Comparison of ENCODE assay signal across 1 cellular context in the genomic region with DNA sequence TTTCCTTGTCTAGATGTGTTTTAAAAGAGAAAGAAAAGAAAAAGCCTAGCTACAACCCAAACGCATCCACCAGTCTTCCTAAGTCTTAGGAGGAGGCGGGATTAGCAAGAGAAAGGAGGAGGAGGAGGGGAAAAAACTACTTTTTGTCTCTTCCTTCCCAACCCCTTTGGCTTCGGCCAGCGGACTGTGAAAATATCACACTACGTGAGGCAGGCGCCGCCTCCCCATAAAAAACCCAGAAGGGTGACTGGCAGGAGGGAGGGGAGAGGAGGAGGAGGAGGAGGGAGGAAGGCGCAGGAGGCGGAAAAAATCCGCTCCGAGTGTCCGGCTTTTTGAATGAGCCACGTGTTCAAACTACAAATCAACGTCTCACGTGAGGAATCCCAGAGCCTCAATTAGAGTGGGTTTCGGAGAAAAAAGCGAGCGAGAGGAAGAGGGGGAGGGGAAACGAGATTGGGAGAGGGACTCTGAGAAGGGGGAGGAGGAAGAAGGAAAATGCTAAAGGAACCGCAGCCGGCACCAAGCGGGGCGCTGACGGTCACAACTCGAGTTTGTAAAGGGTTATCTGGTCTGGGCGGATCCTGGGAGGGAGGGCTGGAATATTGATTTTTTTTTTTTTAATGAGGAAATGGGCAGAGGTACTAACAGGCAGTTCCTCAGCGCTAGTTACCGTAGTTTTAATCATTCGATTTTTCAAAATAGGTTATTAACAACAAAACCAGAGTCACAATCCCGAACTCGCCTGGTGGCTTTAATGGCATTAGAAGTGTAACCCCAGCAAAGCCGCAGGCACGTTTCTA.
TF ChIP-seq lines count a peak whose summit lies in the region.

A gene (minus strand): TSS at position 202 of the 800 bp plus-strand sequence. CDS start 381 bp downstream, outside the sequence.

TF ChIP-seq in HepG2, 621 proteins besides CTCF, POLR2A, EP300 and RAD21 (continued from another document and continues in another):
- no peak for TF ChIP-seq MTF1 (CRISPR knock-in tag; IDR thresholded peaks at IDR 0.05)
- TF ChIP-seq ZNF570 (CRISPR knock-in tag; IDR thresholded peaks at IDR 0.05; ENCODE audit: borderline replicate concordance), result no peak
- TF ChIP-seq ELF4 (CRISPR knock-in tag; IDR thresholded peaks at IDR 0.05; ENCODE audit: borderline replicate concordance), result peak; percentile 39; the same call in 1 of the 2 replicates
- TF ChIP-seq MXI1 (IDR thresholded peaks at IDR 0.05; ENCODE audit: borderline replicate concordance, low read depth, low read length), result peak; percentile 67; the same call in 1 of the 3 replicates
- 0 out of 2 replicates have a peak, but pooled peaks have one; percentile 27 for TF ChIP-seq ZNF713 (CRISPR knock-in tag; IDR thresholded peaks at IDR 0.05)
- TF ChIP-seq, protein P1, sequence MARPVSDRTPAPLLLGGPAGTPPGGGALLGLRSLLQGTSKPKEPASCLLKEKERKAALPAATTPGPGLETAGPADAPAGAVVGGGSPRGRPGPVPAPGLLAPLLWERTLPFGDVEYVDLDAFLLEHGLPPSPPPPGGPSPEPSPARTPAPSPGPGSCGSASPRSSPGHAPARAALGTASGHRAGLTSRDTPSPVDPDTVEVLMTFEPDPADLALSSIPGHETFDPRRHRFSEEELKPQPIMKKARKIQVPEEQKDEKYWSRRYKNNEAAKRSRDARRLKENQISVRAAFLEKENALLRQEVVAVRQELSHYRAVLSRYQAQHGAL (CRISPR knock-in tag; IDR thresholded peaks at IDR 0.05; ENCODE audit: not compliant biosample characterization), result no peak
- no peak for TF ChIP-seq ZNF317 (CRISPR knock-in tag; IDR thresholded peaks at IDR 0.05)
- TF ChIP-seq, protein P2, sequence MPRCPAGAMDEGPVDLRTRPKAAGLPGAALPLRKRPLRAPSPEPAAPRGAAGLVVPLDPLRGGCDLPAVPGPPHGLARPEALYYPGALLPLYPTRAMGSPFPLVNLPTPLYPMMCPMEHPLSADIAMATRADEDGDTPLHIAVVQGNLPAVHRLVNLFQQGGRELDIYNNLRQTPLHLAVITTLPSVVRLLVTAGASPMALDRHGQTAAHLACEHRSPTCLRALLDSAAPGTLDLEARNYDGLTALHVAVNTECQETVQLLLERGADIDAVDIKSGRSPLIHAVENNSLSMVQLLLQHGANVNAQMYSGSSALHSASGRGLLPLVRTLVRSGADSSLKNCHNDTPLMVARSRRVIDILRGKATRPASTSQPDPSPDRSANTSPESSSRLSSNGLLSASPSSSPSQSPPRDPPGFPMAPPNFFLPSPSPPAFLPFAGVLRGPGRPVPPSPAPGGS (CRISPR knock-in tag; IDR thresholded peaks at IDR 0.05), result no peak
- TF ChIP-seq ZNF446 (CRISPR knock-in tag; IDR thresholded peaks at IDR 0.05), result no peak
- TF ChIP-seq CENPT (CRISPR knock-in tag; IDR thresholded peaks at IDR 0.05; ENCODE audit: low read depth), result no peak
- TF ChIP-seq, protein P3, sequence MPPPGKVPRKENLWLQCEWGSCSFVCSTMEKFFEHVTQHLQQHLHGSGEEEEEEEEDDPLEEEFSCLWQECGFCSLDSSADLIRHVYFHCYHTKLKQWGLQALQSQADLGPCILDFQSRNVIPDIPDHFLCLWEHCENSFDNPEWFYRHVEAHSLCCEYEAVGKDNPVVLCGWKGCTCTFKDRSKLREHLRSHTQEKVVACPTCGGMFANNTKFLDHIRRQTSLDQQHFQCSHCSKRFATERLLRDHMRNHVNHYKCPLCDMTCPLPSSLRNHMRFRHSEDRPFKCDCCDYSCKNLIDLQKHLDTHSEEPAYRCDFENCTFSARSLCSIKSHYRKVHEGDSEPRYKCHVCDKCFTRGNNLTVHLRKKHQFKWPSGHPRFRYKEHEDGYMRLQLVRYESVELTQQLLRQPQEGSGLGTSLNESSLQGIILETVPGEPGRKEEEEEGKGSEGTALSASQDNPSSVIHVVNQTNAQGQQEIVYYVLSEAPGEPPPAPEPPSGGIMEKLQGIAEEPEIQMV (CRISPR knock-in tag; IDR thresholded peaks at IDR 0.05; ENCODE audit: low read depth), result peak; percentile 64; the same call in 1 of the 2 replicates
- TF ChIP-seq TEAD3 (CRISPR knock-in tag; optimal IDR thresholded peaks at IDR 0.05; ENCODE audit: borderline replicate concordance), result no peak
- TF ChIP-seq ZNF24 (IDR thresholded peaks at IDR 0.05), result no peak
- no peak for TF ChIP-seq ISL2 (CRISPR knock-in tag; IDR thresholded peaks at IDR 0.05)
- 0 out of 2 replicates have a peak, but pooled peaks have one; percentile 26 for TF ChIP-seq KAT2B (IDR thresholded peaks at IDR 0.05; ENCODE audit: borderline replicate concordance, low read depth, low read length)
- TF ChIP-seq ZNF484 (CRISPR knock-in tag; IDR thresholded peaks at IDR 0.05; ENCODE audit: borderline replicate concordance, low read depth), result no peak
- no peak for TF ChIP-seq MBD4 (IDR thresholded peaks at IDR 0.05; ENCODE audit: borderline replicate concordance, low read length)
- no peak for TF ChIP-seq ZNF143 (CRISPR knock-in tag; IDR thresholded peaks at IDR 0.05)
- TF ChIP-seq, protein P4, sequence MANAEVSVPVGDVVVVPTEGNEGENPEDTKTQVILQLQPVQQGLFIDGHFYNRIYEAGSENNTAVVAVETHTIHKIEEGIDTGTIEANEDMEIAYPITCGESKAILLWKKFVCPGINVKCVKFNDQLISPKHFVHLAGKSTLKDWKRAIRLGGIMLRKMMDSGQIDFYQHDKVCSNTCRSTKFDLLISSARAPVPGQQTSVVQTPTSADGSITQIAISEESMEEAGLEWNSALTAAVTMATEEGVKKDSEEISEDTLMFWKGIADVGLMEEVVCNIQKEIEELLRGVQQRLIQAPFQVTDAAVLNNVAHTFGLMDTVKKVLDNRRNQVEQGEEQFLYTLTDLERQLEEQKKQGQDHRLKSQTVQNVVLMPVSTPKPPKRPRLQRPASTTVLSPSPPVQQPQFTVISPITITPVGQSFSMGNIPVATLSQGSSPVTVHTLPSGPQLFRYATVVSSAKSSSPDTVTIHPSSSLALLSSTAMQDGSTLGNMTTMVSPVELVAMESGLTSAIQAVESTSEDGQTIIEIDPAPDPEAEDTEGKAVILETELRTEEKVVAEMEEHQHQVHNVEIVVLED (CRISPR knock-in tag; IDR thresholded peaks at IDR 0.05; ENCODE audit: borderline replicate concordance), result 0 out of 2 replicates have a peak, but pooled peaks have one; percentile 24
- TF ChIP-seq, protein P5, sequence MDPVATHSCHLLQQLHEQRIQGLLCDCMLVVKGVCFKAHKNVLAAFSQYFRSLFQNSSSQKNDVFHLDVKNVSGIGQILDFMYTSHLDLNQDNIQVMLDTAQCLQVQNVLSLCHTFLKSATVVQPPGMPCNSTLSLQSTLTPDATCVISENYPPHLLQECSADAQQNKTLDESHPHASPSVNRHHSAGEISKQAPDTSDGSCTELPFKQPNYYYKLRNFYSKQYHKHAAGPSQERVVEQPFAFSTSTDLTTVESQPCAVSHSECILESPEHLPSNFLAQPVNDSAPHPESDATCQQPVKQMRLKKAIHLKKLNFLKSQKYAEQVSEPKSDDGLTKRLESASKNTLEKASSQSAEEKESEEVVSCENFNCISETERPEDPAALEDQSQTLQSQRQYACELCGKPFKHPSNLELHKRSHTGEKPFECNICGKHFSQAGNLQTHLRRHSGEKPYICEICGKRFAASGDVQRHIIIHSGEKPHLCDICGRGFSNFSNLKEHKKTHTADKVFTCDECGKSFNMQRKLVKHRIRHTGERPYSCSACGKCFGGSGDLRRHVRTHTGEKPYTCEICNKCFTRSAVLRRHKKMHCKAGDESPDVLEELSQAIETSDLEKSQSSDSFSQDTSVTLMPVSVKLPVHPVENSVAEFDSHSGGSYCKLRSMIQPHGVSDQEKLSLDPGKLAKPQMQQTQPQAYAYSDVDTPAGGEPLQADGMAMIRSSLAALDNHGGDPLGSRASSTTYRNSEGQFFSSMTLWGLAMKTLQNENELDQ (CRISPR knock-in tag; IDR thresholded peaks at IDR 0.05; ENCODE audit: borderline replicate concordance), result no peak
- no peak for TF ChIP-seq HOXA3 (CRISPR knock-in tag; IDR thresholded peaks at IDR 0.05)
- TF ChIP-seq TOE1 (CRISPR knock-in tag; IDR thresholded peaks at IDR 0.05), result no peak
- TF ChIP-seq ZNF670 (CRISPR knock-in tag; IDR thresholded peaks at IDR 0.05; ENCODE audit: borderline replicate concordance), result no peak; the same call in 1 of the 2 replicates
- TF ChIP-seq ZNF556 (CRISPR knock-in tag; IDR thresholded peaks at IDR 0.05; ENCODE audit: borderline replicate concordance), result no peak
- 0 out of 2 replicates have a peak, but pooled peaks have one; percentile 35 for TF ChIP-seq PITX1 (CRISPR knock-in tag; IDR thresholded peaks at IDR 0.05)
- peak; percentile 83 for TF ChIP-seq POLR2G (IDR thresholded peaks at IDR 0.05; ENCODE audit: low read depth, low read length)
- no peak for TF ChIP-seq MED13 (CRISPR knock-in tag; IDR thresholded peaks at IDR 0.05)
- TF ChIP-seq, protein P6, sequence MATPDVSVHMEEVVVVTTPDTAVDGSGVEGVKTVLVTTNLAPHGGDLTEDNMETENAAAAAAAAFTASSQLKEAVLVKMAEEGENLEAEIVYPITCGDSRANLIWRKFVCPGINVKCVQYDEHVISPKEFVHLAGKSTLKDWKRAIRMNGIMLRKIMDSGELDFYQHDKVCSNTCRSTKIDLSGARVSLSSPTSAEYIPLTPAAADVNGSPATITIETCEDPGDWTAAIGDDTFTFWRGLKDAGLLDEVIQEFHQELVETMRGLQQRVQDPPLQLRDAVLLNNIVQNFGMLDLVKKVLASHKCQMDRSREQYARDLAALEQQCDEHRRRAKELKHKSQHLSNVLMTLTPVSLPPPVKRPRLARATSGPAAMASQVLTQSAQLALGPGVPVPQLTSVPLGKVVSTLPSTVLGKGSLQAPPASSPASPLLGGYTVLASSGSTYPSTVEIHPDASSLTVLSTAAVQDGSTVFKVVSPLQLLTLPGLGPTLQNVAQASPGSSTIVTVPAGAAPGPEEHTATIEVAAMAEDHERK (CRISPR knock-in tag; IDR thresholded peaks at IDR 0.05; ENCODE audit: low read depth), result no peak
- TF ChIP-seq, protein P7, sequence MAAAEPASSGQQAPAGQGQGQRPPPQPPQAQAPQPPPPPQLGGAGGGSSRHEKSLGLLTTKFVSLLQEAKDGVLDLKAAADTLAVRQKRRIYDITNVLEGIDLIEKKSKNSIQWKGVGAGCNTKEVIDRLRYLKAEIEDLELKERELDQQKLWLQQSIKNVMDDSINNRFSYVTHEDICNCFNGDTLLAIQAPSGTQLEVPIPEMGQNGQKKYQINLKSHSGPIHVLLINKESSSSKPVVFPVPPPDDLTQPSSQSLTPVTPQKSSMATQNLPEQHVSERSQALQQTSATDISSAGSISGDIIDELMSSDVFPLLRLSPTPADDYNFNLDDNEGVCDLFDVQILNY (CRISPR knock-in tag; conservative IDR thresholded peaks at IDR 0.05), result no peak
- TF ChIP-seq, protein P8, sequence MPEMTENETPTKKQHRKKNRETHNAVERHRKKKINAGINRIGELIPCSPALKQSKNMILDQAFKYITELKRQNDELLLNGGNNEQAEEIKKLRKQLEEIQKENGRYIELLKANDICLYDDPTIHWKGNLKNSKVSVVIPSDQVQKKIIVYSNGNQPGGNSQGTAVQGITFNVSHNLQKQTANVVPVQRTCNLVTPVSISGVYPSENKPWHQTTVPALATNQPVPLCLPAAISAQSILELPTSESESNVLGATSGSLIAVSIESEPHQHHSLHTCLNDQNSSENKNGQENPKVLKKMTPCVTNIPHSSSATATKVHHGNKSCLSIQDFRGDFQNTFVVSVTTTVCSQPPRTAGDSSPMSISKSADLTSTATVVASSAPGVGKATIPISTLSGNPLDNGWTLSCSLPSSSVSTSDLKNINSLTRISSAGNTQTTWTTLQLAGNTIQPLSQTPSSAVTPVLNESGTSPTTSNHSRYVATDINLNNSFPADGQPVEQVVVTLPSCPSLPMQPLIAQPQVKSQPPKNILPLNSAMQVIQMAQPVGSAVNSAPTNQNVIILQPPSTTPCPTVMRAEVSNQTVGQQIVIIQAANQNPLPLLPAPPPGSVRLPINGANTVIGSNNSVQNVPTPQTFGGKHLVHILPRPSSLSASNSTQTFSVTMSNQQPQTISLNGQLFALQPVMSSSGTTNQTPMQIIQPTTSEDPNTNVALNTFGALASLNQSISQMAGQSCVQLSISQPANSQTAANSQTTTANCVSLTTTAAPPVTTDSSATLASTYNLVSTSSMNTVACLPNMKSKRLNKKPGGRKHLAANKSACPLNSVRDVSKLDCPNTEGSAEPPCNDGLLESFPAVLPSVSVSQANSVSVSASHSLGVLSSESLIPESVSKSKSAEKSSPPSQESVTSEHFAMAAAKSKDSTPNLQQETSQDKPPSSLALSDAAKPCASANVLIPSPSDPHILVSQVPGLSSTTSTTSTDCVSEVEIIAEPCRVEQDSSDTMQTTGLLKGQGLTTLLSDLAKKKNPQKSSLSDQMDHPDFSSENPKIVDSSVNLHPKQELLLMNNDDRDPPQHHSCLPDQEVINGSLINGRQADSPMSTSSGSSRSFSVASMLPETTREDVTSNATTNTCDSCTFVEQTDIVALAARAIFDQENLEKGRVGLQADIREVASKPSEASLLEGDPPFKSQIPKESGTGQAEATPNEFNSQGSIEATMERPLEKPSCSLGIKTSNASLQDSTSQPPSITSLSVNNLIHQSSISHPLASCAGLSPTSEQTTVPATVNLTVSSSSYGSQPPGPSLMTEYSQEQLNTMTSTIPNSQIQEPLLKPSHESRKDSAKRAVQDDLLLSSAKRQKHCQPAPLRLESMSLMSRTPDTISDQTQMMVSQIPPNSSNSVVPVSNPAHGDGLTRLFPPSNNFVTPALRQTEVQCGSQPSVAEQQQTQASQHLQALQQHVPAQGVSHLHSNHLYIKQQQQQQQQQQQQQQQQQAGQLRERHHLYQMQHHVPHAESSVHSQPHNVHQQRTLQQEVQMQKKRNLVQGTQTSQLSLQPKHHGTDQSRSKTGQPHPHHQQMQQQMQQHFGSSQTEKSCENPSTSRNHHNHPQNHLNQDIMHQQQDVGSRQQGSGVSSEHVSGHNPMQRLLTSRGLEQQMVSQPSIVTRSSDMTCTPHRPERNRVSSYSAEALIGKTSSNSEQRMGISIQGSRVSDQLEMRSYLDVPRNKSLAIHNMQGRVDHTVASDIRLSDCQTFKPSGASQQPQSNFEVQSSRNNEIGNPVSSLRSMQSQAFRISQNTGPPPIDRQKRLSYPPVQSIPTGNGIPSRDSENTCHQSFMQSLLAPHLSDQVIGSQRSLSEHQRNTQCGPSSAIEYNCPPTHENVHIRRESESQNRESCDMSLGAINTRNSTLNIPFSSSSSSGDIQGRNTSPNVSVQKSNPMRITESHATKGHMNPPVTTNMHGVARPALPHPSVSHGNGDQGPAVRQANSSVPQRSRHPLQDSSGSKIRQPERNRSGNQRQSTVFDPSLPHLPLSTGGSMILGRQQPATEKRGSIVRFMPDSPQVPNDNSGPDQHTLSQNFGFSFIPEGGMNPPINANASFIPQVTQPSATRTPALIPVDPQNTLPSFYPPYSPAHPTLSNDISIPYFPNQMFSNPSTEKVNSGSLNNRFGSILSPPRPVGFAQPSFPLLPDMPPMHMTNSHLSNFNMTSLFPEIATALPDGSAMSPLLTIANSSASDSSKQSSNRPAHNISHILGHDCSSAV (CRISPR knock-in tag; IDR thresholded peaks at IDR 0.05; ENCODE audit: borderline replicate concordance), result no peak
- TF ChIP-seq ZNF329 (CRISPR knock-in tag; IDR thresholded peaks at IDR 0.05; ENCODE audit: low read depth), result no peak
- TF ChIP-seq ZNF792 (CRISPR knock-in tag; IDR thresholded peaks at IDR 0.05), result peak; percentile 38; the same call in 1 of the 2 replicates
- 0 out of 2 replicates have a peak, but pooled peaks have one; percentile 10 for TF ChIP-seq ETV5 (CRISPR knock-in tag; IDR thresholded peaks at IDR 0.05; ENCODE audit: borderline replicate concordance)
- TF ChIP-seq ZNF790 (CRISPR knock-in tag; IDR thresholded peaks at IDR 0.05; ENCODE audit: borderline replicate concordance), result 0 out of 2 replicates have a peak, but pooled peaks have one; percentile 33
- TF ChIP-seq POGZ (CRISPR knock-in tag; IDR thresholded peaks at IDR 0.05), result 0 out of 2 replicates have a peak, but pooled peaks have one; percentile 2
- no peak for TF ChIP-seq RELA (CRISPR knock-in tag; IDR thresholded peaks at IDR 0.05)
- TF ChIP-seq ZNF33B (CRISPR knock-in tag; IDR thresholded peaks at IDR 0.05), result no peak
- TF ChIP-seq ZNF615 (CRISPR knock-in tag; IDR thresholded peaks at IDR 0.05; ENCODE audit: borderline replicate concordance), result no peak
- no peak for TF ChIP-seq HNF4A (CRISPR knock-in tag; IDR thresholded peaks at IDR 0.05)
- TF ChIP-seq SAFB2 (CRISPR knock-in tag; IDR thresholded peaks at IDR 0.05; ENCODE audit: borderline replicate concordance, low read depth), result no peak
